ENCODE assay signal across 1 cellular context in the genomic region with DNA sequence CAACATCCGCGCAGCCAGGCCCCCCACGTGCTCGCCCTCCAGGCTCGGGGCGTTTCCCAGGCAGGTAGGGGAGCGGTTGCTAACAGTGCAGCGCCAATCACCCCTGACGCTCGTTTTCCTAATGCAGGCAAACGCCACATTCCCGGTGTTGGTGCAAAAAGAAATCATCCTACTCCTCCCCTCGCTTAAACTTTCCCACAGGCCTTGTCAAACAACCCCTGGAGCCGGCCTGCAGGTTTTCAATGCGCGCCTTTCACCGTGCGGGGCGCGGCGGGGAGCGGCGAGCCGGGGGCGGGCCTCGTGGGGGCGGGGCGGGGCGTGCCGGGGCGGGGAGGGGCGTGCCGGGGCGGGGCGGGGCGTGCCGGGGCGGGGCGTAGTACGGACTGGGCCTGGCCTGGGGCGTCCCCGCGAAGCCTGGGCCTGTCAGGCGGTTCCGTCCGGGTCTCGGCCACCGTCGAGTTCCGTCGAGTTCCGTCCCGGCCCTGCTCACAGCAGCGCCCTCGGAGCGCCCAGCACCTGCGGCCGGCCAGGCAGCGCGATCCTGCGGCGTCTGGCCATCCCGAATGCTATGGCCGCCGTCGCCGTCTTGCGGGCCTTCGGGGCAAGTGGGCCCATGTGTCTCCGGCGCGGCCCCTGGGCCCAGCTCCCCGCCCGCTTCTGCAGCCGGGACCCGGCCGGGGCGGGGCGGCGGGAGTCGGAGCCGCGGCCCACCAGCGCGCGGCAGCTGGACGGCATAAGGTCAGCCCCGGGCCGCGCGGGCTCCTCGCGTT.
TF ChIP-seq lines count a peak whose summit lies in the region.

Gene ECHDC3 (plus strand): TSS at position 374 of the 770 bp plus-strand sequence. CDS start 195 bp downstream, at position 569.

TF ChIP-seq in WTC11, 78 proteins besides CTCF, POLR2A, EP300 and RAD21 (continued from another document):
- TF ChIP-seq, protein P1, sequence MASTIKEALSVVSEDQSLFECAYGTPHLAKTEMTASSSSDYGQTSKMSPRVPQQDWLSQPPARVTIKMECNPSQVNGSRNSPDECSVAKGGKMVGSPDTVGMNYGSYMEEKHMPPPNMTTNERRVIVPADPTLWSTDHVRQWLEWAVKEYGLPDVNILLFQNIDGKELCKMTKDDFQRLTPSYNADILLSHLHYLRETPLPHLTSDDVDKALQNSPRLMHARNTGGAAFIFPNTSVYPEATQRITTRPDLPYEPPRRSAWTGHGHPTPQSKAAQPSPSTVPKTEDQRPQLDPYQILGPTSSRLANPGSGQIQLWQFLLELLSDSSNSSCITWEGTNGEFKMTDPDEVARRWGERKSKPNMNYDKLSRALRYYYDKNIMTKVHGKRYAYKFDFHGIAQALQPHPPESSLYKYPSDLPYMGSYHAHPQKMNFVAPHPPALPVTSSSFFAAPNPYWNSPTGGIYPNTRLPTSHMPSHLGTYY (CRISPR knock-in tag; IDR thresholded peaks at IDR 0.05), result no peak
- TF ChIP-seq FOXK1 (CRISPR knock-in tag; IDR thresholded peaks at IDR 0.05), result no peak
